Comparison of ENCODE assay signal across 8 cellular contexts in genomic region chr3:9542182-9542581, GRCh38. TPM values are rescaled to one million over a fixed set of nuclear protein-coding genes. Genes with fewer than 3 reads are reported as not detected.
"Had no signal": no experiment of that assay in that cellular context is flagged by ENCODE, and none has a peak within 500 bp of the region (broad histone marks: within the 10 kb centered on the region; RNA-seq: fewer than 3 reads in every experiment).

No MANE protein-coding gene starts in this region.

- H2AFZ ChIP-seq: GM23338 had no signal

- DNase-seq: H9, HCEC 1CT, HFFc6, IMR-90, KG1 had no signal

- H3K4me3 ChIP-seq: GM23338, K562 had no signal

- ATAC-seq: GM23338, K562 had no signal

- H3K4me2 ChIP-seq: GM23338 had no signal

RNA-seq across cellular contexts. Expression of gene LHFPL4, which starts 11.4 kb away (rescaled TPM):
- total RNA-seq: HFFc6, HT-29, IMR-90, K562 had no signal
- polyA plus RNA-seq: IMR-90, K562 had no signal
